ENCODE assay signal across 10 cellular contexts in the genomic region with DNA sequence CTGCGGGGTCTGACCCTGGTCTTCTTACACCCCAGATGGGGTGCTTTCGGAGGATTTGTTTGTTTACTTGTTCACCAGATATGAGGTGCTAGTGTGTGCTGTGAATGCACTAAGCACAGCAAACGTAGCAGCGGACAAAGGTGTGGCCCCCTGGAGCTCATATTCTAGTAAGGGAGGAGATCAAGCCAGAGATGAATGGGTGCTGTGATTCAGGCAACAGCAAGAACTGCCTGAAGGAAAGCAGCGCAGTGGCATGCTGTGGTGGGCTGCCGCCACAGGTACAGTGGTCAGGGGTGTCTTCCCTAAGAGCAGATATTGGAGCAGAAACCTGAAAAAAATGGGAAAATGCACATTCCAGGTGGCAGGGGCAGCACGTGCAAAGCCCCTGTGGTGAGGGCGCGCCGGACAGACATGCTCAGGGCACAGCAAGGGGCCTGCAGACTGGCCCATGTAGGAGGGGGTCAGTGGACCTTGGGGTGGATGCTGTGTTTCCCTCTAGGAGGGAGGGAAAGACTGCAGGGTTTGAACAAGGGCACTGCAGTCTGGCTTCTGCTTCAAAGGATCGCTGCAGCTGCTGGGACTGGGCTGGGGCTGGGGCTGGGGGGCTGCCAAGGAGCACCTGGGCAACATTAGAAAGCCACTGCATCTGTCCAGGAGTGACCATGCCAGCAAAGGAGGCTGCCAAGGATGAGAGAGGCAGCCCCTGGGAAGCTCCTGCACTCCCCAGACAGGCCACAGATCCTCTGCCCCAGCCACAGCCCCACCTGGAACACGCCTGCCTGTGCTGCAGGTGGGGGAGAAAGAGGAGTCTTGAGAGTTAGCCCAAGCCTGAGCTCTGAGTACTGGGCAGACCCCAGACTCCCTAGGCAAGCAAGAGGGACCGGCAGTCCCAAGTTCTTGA. TPM values are rescaled to one million over a fixed set of nuclear protein-coding genes. Genes with fewer than 3 reads are reported as not detected.
DNase-seq lines count a peak whose midpoint lies in the region; ATAC-seq and TF ChIP-seq lines count a peak whose summit lies in the region.
"Had no signal": no experiment of that assay in that cellular context is flagged by ENCODE, and none has a peak within 500 bp of the region (broad histone marks: within the 10 kb centered on the region; RNA-seq: fewer than 3 reads in every experiment).

No MANE protein-coding gene starts in this region.

- H3K4me2 ChIP-seq in BLaER1 treated with 17β-estradiol and CSF1 and Interleukin-3, amounts not matched to agents 10 nM and 100 nM, result peak overlapping the region; percentile 90 to 100 (median 97)
- no peak overlapping the region for H3K4me2 ChIP-seq in trophoblast cell (ENCODE audit: low read length)

- H3K9ac ChIP-seq in BLaER1 treated with 17β-estradiol and CSF1 and Interleukin-3, amounts not matched to agents 10 nM and 100 nM, result peak overlapping the region; percentile 71 to 86 (median 78); a peak in 20 of 22 replicates
- no peak overlapping the region for H3K9ac ChIP-seq in trophoblast cell (ENCODE audit: low read length)

- no peak for DNase-seq in RWPE2 (ENCODE audit: low spot score)
- no peak for DNase-seq in heart right ventricle
- peak in 1 of 2 donors; percentile 55 for DNase-seq in trophoblast cell
- no peak for DNase-seq in NCI-H345 (lab: John Stamatoyannopoulos, UW)
- no peak for DNase-seq in DMS53 (lab: John Stamatoyannopoulos, UW)
- DNase-seq in HuH-7.5 (ENCODE audit: low spot score), result no peak

- peak overlapping the region; percentile 47 to 81 (median 76); a peak in 19 of 22 replicates for H3K27ac ChIP-seq in BLaER1 treated with 17β-estradiol and CSF1 and Interleukin-3, amounts not matched to agents 10 nM and 100 nM
- H3K27ac ChIP-seq in RWPE2 (ENCODE audit: poor library complexity, severe bottlenecking) (peak overlapping the region; percentile 91), heart right ventricle (peak overlapping the region; percentile 83 to 97 (median 92)), trophoblast cell (ENCODE audit: low read depth, low read length) (peak overlapping the region; percentile 68)
- H3K27ac ChIP-seq: SK-N-MC had no signal

- peak overlapping the region; percentile 58 for H2AK5ac ChIP-seq in trophoblast cell (ENCODE audit: low read length)

- H3K79me1 ChIP-seq in trophoblast cell (ENCODE audit: low read length), result peaks cover 51% of the 10 kb centered on the region

- no peak for ATAC-seq in RWPE2 (ENCODE audit: low read depth)
- ATAC-seq in heart right ventricle, result no peak
- no peak for ATAC-seq in HG02759 (IDR thresholded peaks at IDR 0.05; ENCODE audit: unreplicated experiment)

- 79 to 81% methylated on average over 13 of the region's 13 CpGs for WGBS in heart right ventricle, 2 donors
- WGBS in trophoblast cell (ENCODE audit: extremely low coverage, insufficient coverage, insufficient read length), result no CpG with 5 or more reads among the region's 13 CpGs

- TF ChIP-seq CTCF in RWPE2 (IDR thresholded peaks at IDR 0.05; ENCODE audit: poor library complexity, severe bottlenecking) (no peak), heart right ventricle (IDR thresholded peaks at IDR 0.05) (no peak)

- H4K12ac ChIP-seq in trophoblast cell (ENCODE audit: low read depth, low read length), result peak overlapping the region; percentile 59

- peaks cover 8% of the 10 kb centered on the region for H3K79me2 ChIP-seq in trophoblast cell (ENCODE audit: control insufficient read depth, insufficient read depth, low read length, poor library complexity)

- peaks cover 0 to 88% (median 17%) of the 10 kb centered on the region in 11 experiments; a peak in 11 of 22 replicates for H4K20me1 ChIP-seq in BLaER1 treated with 17β-estradiol and CSF1 and Interleukin-3, amounts not matched to agents 10 nM and 100 nM

- H3K9me3 ChIP-seq in BLaER1 treated with 17β-estradiol and CSF1 and Interleukin-3, amounts not matched to agents 10 nM and 100 nM (replicated peaks in 1 of 11), result no peaks in the 10 kb centered on the region
- H3K9me3 ChIP-seq in RWPE2 (ENCODE audit: severe bottlenecking) (no peaks in the 10 kb centered on the region), heart right ventricle (no peaks in the 10 kb centered on the region), trophoblast cell (ENCODE audit: insufficient read depth, low read depth, low read length) (no peaks in the 10 kb centered on the region)

- H4K8ac ChIP-seq in trophoblast cell (ENCODE audit: low read depth, low read length), result peak overlapping the region; percentile 61

- H3K18ac ChIP-seq in trophoblast cell (ENCODE audit: low read length), result peak overlapping the region; percentile 77

- H2BK5ac ChIP-seq in trophoblast cell (ENCODE audit: low read depth, low read length, poor library complexity), result peak overlapping the region; percentile 76

- H2AFZ ChIP-seq in trophoblast cell (ENCODE audit: insufficient read depth, low read length, poor library complexity), result peak overlapping the region; percentile 19

- H3K36me3 ChIP-seq in BLaER1 treated with 17β-estradiol and CSF1 and Interleukin-3, amounts not matched to agents 10 nM and 100 nM, result peaks cover 0 to 88% (median 15%) of the 10 kb centered on the region in 11 experiments; a peak in 15 of 22 replicates
- H3K36me3 ChIP-seq in RWPE2 (ENCODE audit: low read depth), result no peaks in the 10 kb centered on the region
- peaks cover 0 to 52% (median 13%) of the 10 kb centered on the region in 9 donors for H3K36me3 ChIP-seq in heart right ventricle
- H3K36me3 ChIP-seq in trophoblast cell (ENCODE audit: control insufficient read depth in 1 of 2, insufficient read depth in 2 of 2, low read length in 2 of 2), result peaks cover 5 to 9% of the 10 kb centered on the region in 2 experiments

- H2BK12ac ChIP-seq in trophoblast cell (ENCODE audit: low read length), result peak overlapping the region; percentile 92

- H3K4ac ChIP-seq in trophoblast cell (ENCODE audit: low read depth, low read length), result peak overlapping the region; percentile 46

- H4K91ac ChIP-seq in trophoblast cell (ENCODE audit: low read depth, low read length), result peak overlapping the region; percentile 95

- no peak overlapping the region for H3K23ac ChIP-seq in trophoblast cell (ENCODE audit: low read length)

- intact Hi-C loops in heart right ventricle (cut with DNase I), result loop anchor here in 4 of 10 donors (2.0 to 10.0 kb wide), 4 partner anchors 17 to 105 kb away; a partner anchor contains a TSS

- H3K27me3 ChIP-seq in BLaER1 treated with 17β-estradiol and CSF1 and Interleukin-3, amounts not matched to agents 10 nM and 100 nM, result no peaks in the 10 kb centered on the region
- no peaks in the 10 kb centered on the region for H3K27me3 ChIP-seq in RWPE2 (ENCODE audit: insufficient read depth, poor library complexity, severe bottlenecking)
- H3K27me3 ChIP-seq in heart right ventricle, result no peaks in the 10 kb centered on the region
- H3K27me3 ChIP-seq in trophoblast cell (ENCODE audit: insufficient read depth, low read length), result no peaks in the 10 kb centered on the region

- H3K4me3 ChIP-seq in BLaER1 treated with 17β-estradiol and CSF1 and Interleukin-3, amounts not matched to agents 10 nM and 100 nM, result peak overlapping the region in 3 of 10 experiments; percentile 62 to 68 (median 67); a peak in 4 of 20 replicates
- no peak overlapping the region for H3K4me3 ChIP-seq in RWPE2 (ENCODE audit: severe bottlenecking)
- H3K4me3 ChIP-seq in heart right ventricle, result peak overlapping the region in 5 of 10 donors; percentile 74 to 87 (median 76)
- H3K4me3 ChIP-seq in trophoblast cell (ENCODE audit: low read depth, low read length), result no peak overlapping the region
- H3K4me3 ChIP-seq: SK-N-MC had no signal

- peak overlapping the region; percentile 53 for H3K14ac ChIP-seq in trophoblast cell (ENCODE audit: low read length)

- peaks cover 81 to 98% (median 90%) of the 10 kb centered on the region in 10 experiments for H3K4me1 ChIP-seq in BLaER1 treated with 17β-estradiol and CSF1 and Interleukin-3, amounts not matched to agents 10 nM and 100 nM
- H3K4me1 ChIP-seq in RWPE2 (ENCODE audit: insufficient read depth, poor library complexity, severe bottlenecking), result peaks cover 43% of the 10 kb centered on the region
- H3K4me1 ChIP-seq in heart right ventricle, result peaks cover 55 to 100% (median 93%) of the 10 kb centered on the region in 9 donors
- peaks cover 53 to 63% of the 10 kb centered on the region in 2 experiments for H3K4me1 ChIP-seq in trophoblast cell (ENCODE audit: control insufficient read depth in 1 of 2, insufficient read depth in 2 of 2, low read length in 2 of 2)

- peak overlapping the region; percentile 78 for H2BK120ac ChIP-seq in trophoblast cell (ENCODE audit: insufficient read depth, low read length, poor library complexity)

RNA-seq across cellular contexts. Expression of a gene that starts 0.9 kb away (rescaled TPM):
- total RNA-seq in heart right ventricle, result 100 to 1,000 TPM in 1 of 10 donors, 10 to 100 TPM in 9; 10.0 to 172 (median 23.8) TPM
- polyA plus RNA-seq in heart right ventricle, result 10 to 100 TPM; 27.6 to 40.3 TPM
- polyA plus RNA-seq in trophoblast cell (2013), result 120 and 128 TPM in 2 replicates
- total RNA-seq: CD4-positive, alpha-beta T cell had no signal

RNA-seq across cellular contexts. Expression of a gene that starts 19.9 kb away (rescaled TPM):
- 100 to 1,000 TPM in 2 of 10 donors, 10 to 100 TPM in 8; 73.3 to 120 (median 79.9) TPM for total RNA-seq in heart right ventricle
- polyA plus RNA-seq in heart right ventricle, result 10 to 100 TPM; 41.2 to 89.4 TPM
- 9.7 and 11.1 TPM in 2 replicates for polyA plus RNA-seq in trophoblast cell (2013)

RNA-seq across cellular contexts. Expression of a gene that starts 21.2 kb away (rescaled TPM):
- 10 to 100 TPM; 11.0 to 17.2 (median 15.4) TPM for total RNA-seq in heart right ventricle
- polyA plus RNA-seq in heart right ventricle, result 10 to 100 TPM; 16.2 to 16.3 TPM
- 31.5 and 32.1 TPM in 2 replicates for polyA plus RNA-seq in trophoblast cell (2013)
